32 cellular contexts compared by ENCODE assay signal in genomic region chr6:38579010-38579628, GRCh38.
DNase-seq lines count a peak whose midpoint lies in the region; ATAC-seq, FAIRE-seq and TF ChIP-seq lines count a peak whose summit lies in the region.
"Had no signal": no experiment of that assay in that cellular context is flagged by ENCODE, and none has a peak within 500 bp of the region (broad histone marks: within the 10 kb centered on the region; RNA-seq: fewer than 3 reads in every experiment).

No MANE protein-coding gene starts in this region.

- H3K36me3 Mint-ChIP-seq in activated CD4-positive, alpha-beta memory T cell treated with anti-CD3 and anti-CD28 coated beads for 36 hours = peaks cover 20% of the 10 kb centered on the region

- CTCF ChIA-PET in HepG2 (lab: Yijun Ruan, JAX; ENCODE audit: low intra/inter-chr PET ratio, low total read pairs) (no interaction called here), PC-3 (lab: Charles Lee) (no interaction called here)
- CTCF ChIA-PET in activated CD4-positive, alpha-beta memory T cell treated with anti-CD3 and anti-CD28 coated beads for 36 hours (lab: Charles Lee) = no interaction called here

- no peak for TF ChIP-seq RAD21 in HepG2 (CRISPR knock-in tag; IDR thresholded peaks at IDR 0.05)

- no peak for TF ChIP-seq CTCF in HepG2 (CRISPR knock-in tag; IDR thresholded peaks at IDR 0.05)
- TF ChIP-seq CTCF in right lobe of liver (IDR thresholded peaks at IDR 0.05) = no peak
- no peak for TF ChIP-seq CTCF in PC-3 (conservative IDR thresholded peaks at IDR 0.05; ENCODE audit: low read depth, low read length)

- no peaks in the 10 kb centered on the region for H3F3A ChIP-seq in PC-3 (ENCODE audit: low read length, unreplicated experiment)

- BruUV-seq in HepG2 (replicated peaks; lab: Mats Ljungman, UMichigan) = no TSS peak
- no TSS peak for BruUV-seq in PC-3 (replicated peaks; lab: Mats Ljungman, UMichigan)

- DNase-seq in HepG2 (ENCODE audit: low spot score) = no peak
- no peak for DNase-seq in right lobe of liver
- DNase-seq in PC-3 = peak; percentile 33
- DNase-seq in dermis blood vessel endothelial cell = peak; percentile 68
- DNase-seq in activated CD4-positive, alpha-beta memory T cell treated with anti-CD3 and anti-CD28 coated beads for 36 hours = no peak
- no peak for DNase-seq in HAP-1 (ENCODE audit: low spot score in 2 of 2)
- no peak for DNase-seq in NCI-H1694 treated with DMSO at 0.1 percent for 48 hours (lab: John Stamatoyannopoulos, UW)
- DNase-seq: ACHN; activated B cell treated with CpG ODN at 0.5 μM for 24 hours; activated CD4-positive, alpha-beta T cell treated with anti-CD3 and anti-CD28 coated beads, Interleukin-2, amount 50 U/mL, for 1 hour; activated CD8-positive, alpha-beta memory T cell treated with anti-CD3 and anti-CD28 coated beads, Interleukin-2, amount 50 U/mL, for 48 hours; activated effector memory CD4-positive, alpha-beta T cell treated with anti-CD3 and anti-CD28 coated beads, Interleukin-2, amount 50 U/mL, for 16 hours; BE2C; CD8-positive, alpha-beta memory T cell; HCEC 1CT; head of caudate nucleus; kidney; midbrain; MV-4-11; naive thymus-derived CD8-positive, alpha-beta T cell; NCI-H2029 treated with DMSO at 0.1 percent for 48 hours; NCI-H2227 treated with DMSO at 0.1 percent for 48 hours; NCI-H69; occipital lobe; stomach; SW 1271; T-helper 9 cell; thyroid gland had no signal

- no peak for FAIRE-seq in HepG2 (lab: Jason Lieb, UNC)
- FAIRE-seq: HTR-8/SVneo, RCC 7860 had no signal

- in situ Hi-C loops in HepG2 (cut with HindIII; ENCODE audit: extremely low pct_ligation_motif_present, low pct_unique_long_range_greater_than_20kb) = no loop called here
- in situ Hi-C loops in HAP-1 (cut with MboI; ENCODE audit: low sequenced_read_pairs) = no loop called here

- intact Hi-C loops in HepG2 (cut with micrococcal nuclease; ENCODE audit: unreplicated experiment) (no loop called here), right lobe of liver (cut with DNase I) (no loop called here), PC-3 (cut with micrococcal nuclease) (no loop called here)
- intact Hi-C loops in activated CD4-positive, alpha-beta memory T cell treated with anti-CD3 and anti-CD28 coated beads for 36 hours (cut with micrococcal nuclease) = no loop called here

- H2AFZ ChIP-seq in HepG2 (ENCODE audit: low read length) = no peak overlapping the region
- H2AFZ ChIP-seq in PC-3 (ENCODE audit: low read length) = no peak overlapping the region

- TF ChIP-seq POLR2A in HepG2 (IDR thresholded peaks at IDR 0.05; ENCODE audit: insufficient read depth in 1 of 2, low read depth in 2 of 2, low read length in 2 of 2) = no peak
- no peak for TF ChIP-seq POLR2A in right lobe of liver (IDR thresholded peaks at IDR 0.05)

- POLR2A ChIA-PET in HepG2 (lab: Yijun Ruan, JAX) (no interaction called here), PC-3 (lab: Charles Lee; ENCODE audit: unreplicated experiment) (no interaction called here)
- POLR2A ChIA-PET in activated CD4-positive, alpha-beta memory T cell treated with anti-CD3 and anti-CD28 coated beads for 36 hours (lab: Charles Lee) = no interaction called here

- no peaks in the 10 kb centered on the region for H3K27me3 Mint-ChIP-seq in activated CD4-positive, alpha-beta memory T cell treated with anti-CD3 and anti-CD28 coated beads for 36 hours
- H3K27me3 Mint-ChIP-seq: activated B cell treated with CpG ODN at 0.5 μM for 24 hours; CD8-positive, alpha-beta memory T cell; naive thymus-derived CD8-positive, alpha-beta T cell had no signal

- H3K4me3 ChIP-seq in HepG2 (replicated peaks in 1 of 3; ENCODE audit: insufficient read depth in 1 of 3, low read depth in 2 of 3, low read length in 3 of 3) = no peak overlapping the region
- no peak overlapping the region for H3K4me3 ChIP-seq in right lobe of liver
- H3K4me3 ChIP-seq in PC-3 (ENCODE audit: low read length) = no peak overlapping the region
- H3K4me3 ChIP-seq in HAP-1 = no peak overlapping the region
- H3K4me3 ChIP-seq: stomach, thyroid gland had no signal

- no peak overlapping the region for H3K27ac Mint-ChIP-seq in activated CD4-positive, alpha-beta memory T cell treated with anti-CD3 and anti-CD28 coated beads for 36 hours
- H3K27ac Mint-ChIP-seq: activated B cell treated with CpG ODN at 0.5 μM for 24 hours had no signal

- no peaks in the 10 kb centered on the region for H3K9me3 Mint-ChIP-seq in activated CD4-positive, alpha-beta memory T cell treated with anti-CD3 and anti-CD28 coated beads for 36 hours
- H3K9me3 Mint-ChIP-seq: activated B cell treated with CpG ODN at 0.5 μM for 24 hours; CD8-positive, alpha-beta memory T cell had no signal

- H3K79me2 ChIP-seq in HepG2 (ENCODE audit: insufficient read depth, low read length) (no peaks in the 10 kb centered on the region), PC-3 (ENCODE audit: low read length) (no peaks in the 10 kb centered on the region)

- H3K9ac ChIP-seq in HepG2 (ENCODE audit: insufficient read depth, low read depth, low read length) (no peak overlapping the region), PC-3 (ENCODE audit: low read length) (no peak overlapping the region)
- H3K9ac ChIP-seq: KMS-11 had no signal

- no peak overlapping the region for H3K4me3 Mint-ChIP-seq in activated CD4-positive, alpha-beta memory T cell treated with anti-CD3 and anti-CD28 coated beads for 36 hours
- H3K4me3 Mint-ChIP-seq: activated B cell treated with CpG ODN at 0.5 μM for 24 hours; CD8-positive, alpha-beta memory T cell; naive thymus-derived CD8-positive, alpha-beta T cell had no signal

- H3K27me3 ChIP-seq in HepG2 (ENCODE audit: control insufficient read depth in 1 of 2, insufficient read depth in 2 of 2, low read length in 2 of 2) (no peaks in the 10 kb centered on the region), right lobe of liver (no peaks in the 10 kb centered on the region), PC-3 (ENCODE audit: low read length) (no peaks in the 10 kb centered on the region), HAP-1 (ENCODE audit: low read depth) (no peaks in the 10 kb centered on the region)
- H3K27me3 ChIP-seq: BE2C, stomach, thyroid gland had no signal

- no peak overlapping the region for H3K27ac ChIP-seq in HepG2 (ENCODE audit: extremely low read length, insufficient read depth, low read length)
- no peak overlapping the region for H3K27ac ChIP-seq in right lobe of liver
- H3K27ac ChIP-seq in PC-3 (ENCODE audit: low read length) = no peak overlapping the region
- H3K27ac ChIP-seq: KMS-11, stomach, thyroid gland had no signal

- TF ChIP-seq EP300 in HepG2 (IDR thresholded peaks at IDR 0.05; ENCODE audit: low read depth in 2 of 2, low read length in 2 of 2) (no peak), HepG2 (CRISPR knock-in tag; IDR thresholded peaks at IDR 0.05; ENCODE audit: borderline replicate concordance) (no peak)

- H3K9me3 ChIP-seq in HepG2 (ENCODE audit: low read length) (no peaks in the 10 kb centered on the region), right lobe of liver (no peaks in the 10 kb centered on the region), PC-3 (ENCODE audit: low read length) (no peaks in the 10 kb centered on the region), HAP-1 (no peaks in the 10 kb centered on the region)
- H3K9me3 ChIP-seq: BE2C, stomach, thyroid gland had no signal

- H3K4me2 ChIP-seq in HepG2 (ENCODE audit: low read depth, low read length) = no peak overlapping the region
- no peak overlapping the region for H3K4me2 ChIP-seq in PC-3 (ENCODE audit: low read length)
- H3K4me2 ChIP-seq: KMS-11 had no signal

- ATAC-seq in HepG2 (no peak), right lobe of liver (no peak), PC-3 (peak; percentile 51; the same call in 1 of the 2 replicates), GM18907 (IDR thresholded peaks at IDR 0.05; ENCODE audit: unreplicated experiment) (no peak)
- ATAC-seq: naive thymus-derived CD8-positive, alpha-beta T cell had no signal

- H3K9me2 ChIP-seq in PC-3 (replicated peaks; ENCODE audit: low read length) = no peaks in the 10 kb centered on the region

- H3K4me1 ChIP-seq in HepG2 (ENCODE audit: insufficient read depth, low read length) = no peaks in the 10 kb centered on the region
- no peaks in the 10 kb centered on the region for H3K4me1 ChIP-seq in right lobe of liver
- H3K4me1 ChIP-seq in PC-3 (ENCODE audit: insufficient read depth, low read length) = peaks cover 5% of the 10 kb centered on the region; the same call in 1 of the 2 replicates
- H3K4me1 ChIP-seq in HAP-1 = no peaks in the 10 kb centered on the region
- H3K4me1 ChIP-seq: stomach had no signal

- no peaks in the 10 kb centered on the region for H3K36me3 ChIP-seq in HepG2 (replicated peaks in 1 of 2; ENCODE audit: control insufficient read depth in 1 of 2, insufficient read depth in 2 of 2, low read length in 2 of 2)
- H3K36me3 ChIP-seq in right lobe of liver = peaks cover 0 to 7% (median 0%) of the 10 kb centered on the region in 4 donors
- H3K36me3 ChIP-seq in PC-3 (ENCODE audit: low read depth, low read length) = no peaks in the 10 kb centered on the region
- H3K36me3 ChIP-seq in HAP-1 (replicated peaks) = no peaks in the 10 kb centered on the region

- H4K20me1 ChIP-seq in HepG2 (ENCODE audit: insufficient read depth, low read length) (no peaks in the 10 kb centered on the region), PC-3 (ENCODE audit: low read length) (no peaks in the 10 kb centered on the region)

- H3K4me1 Mint-ChIP-seq in activated CD4-positive, alpha-beta memory T cell treated with anti-CD3 and anti-CD28 coated beads for 36 hours (ENCODE audit: low read depth) = peaks cover 16% of the 10 kb centered on the region
- H3K4me1 Mint-ChIP-seq: activated B cell treated with CpG ODN at 0.5 μM for 24 hours had no signal

TF ChIP-seq in HepG2, 621 proteins besides CTCF, POLR2A, EP300 and RAD21 (continues in another document):
- no peak for TF ChIP-seq REL (CRISPR knock-in tag; conservative IDR thresholded peaks at IDR 0.05)
- TF ChIP-seq, protein P1, sequence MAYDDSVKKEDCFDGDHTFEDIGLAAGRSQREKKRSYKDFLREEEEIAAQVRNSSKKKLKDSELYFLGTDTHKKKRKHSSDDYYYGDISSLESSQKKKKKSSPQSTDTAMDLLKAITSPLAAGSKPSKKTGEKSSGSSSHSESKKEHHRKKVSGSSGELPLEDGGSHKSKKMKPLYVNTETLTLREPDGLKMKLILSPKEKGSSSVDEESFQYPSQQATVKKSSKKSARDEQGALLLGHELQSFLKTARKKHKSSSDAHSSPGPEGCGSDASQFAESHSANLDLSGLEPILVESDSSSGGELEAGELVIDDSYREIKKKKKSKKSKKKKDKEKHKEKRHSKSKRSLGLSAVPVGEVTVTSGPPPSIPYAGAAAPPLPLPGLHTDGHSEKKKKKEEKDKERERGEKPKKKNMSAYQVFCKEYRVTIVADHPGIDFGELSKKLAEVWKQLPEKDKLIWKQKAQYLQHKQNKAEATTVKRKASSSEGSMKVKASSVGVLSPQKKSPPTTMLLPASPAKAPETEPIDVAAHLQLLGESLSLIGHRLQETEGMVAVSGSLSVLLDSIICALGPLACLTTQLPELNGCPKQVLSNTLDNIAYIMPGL (CRISPR knock-in tag; IDR thresholded peaks at IDR 0.05; ENCODE audit: borderline replicate concordance in 1 of 2, low read depth in 1 of 2) = no peak
- TF ChIP-seq RBM39 (IDR thresholded peaks at IDR 0.05; ENCODE audit: low read depth, low read length, poor library complexity, severe bottlenecking) = no peak
- no peak for TF ChIP-seq ZMYM2 (CRISPR knock-in tag; IDR thresholded peaks at IDR 0.05)
- TF ChIP-seq ZNF605 (CRISPR knock-in tag; IDR thresholded peaks at IDR 0.05) = no peak
- no peak for TF ChIP-seq ZNF589 (CRISPR knock-in tag; conservative IDR thresholded peaks at IDR 0.05)

Comparison
In these comparisons a context has a peak if more than half of its experiments do, and no peak if none do; other contexts are left out.
1. DNase-seq: peak in PC-3 (single experiment) and dermis blood vessel endothelial cell (single experiment); none in HepG2 (single experiment), right lobe of liver (0 of 3), activated CD4-positive, alpha-beta memory T cell treated with anti-CD3 and anti-CD28 coated beads for 36 hours (single experiment), HAP-1 (0 of 2) and NCI-H1694 treated with DMSO at 0.1 percent for 48 hours (single experiment).